Comparison of ENCODE assay signal across 8 cellular contexts in the genomic region with DNA sequence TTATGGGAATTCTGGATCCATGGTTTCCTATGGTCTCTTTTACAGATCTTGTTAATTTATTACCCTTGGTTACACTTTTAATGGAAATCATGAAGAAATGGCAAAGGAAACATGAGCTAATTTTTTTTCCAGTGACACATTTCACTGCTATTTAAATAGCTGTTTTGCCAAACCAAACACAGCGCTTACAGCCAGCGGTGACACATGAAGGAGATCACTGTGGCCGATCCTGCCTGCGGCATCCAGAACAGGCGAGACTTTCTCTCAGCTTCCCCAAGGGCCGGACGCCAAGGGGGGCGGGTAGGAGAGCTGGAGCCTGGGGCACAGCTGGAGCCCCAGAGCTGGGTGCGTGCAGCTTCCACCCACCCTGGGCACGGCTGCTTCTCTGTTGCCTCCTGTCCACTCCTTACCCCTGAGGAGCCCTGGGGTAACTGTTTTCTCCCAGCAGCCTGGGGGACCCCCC.
DNase-seq lines count a peak whose midpoint lies in the region; ATAC-seq and TF ChIP-seq lines count a peak whose summit lies in the region.

No MANE protein-coding gene starts in this region.

- H3K36me3 Mint-ChIP-seq in activated CD4-positive, alpha-beta T cell treated with anti-CD3 and anti-CD28 coated beads, Interleukin-2, amount 10 ng/mL, durations not matched to agents 24 days and 14 days (ENCODE audit: low read depth): no peaks in the 10 kb centered on the region

- H4K20me1 ChIP-seq in hepatocyte (ENCODE audit: insufficient read depth, poor library complexity, severe bottlenecking): no peaks in the 10 kb centered on the region

- H3K27me3 ChIP-seq in hepatocyte (no peaks in the 10 kb centered on the region), WERI-Rb-1 (ENCODE audit: insufficient read depth, low read depth, severe bottlenecking) (no peaks in the 10 kb centered on the region)
- H3K27me3 ChIP-seq in effector memory CD4-positive, alpha-beta T cell (replicated peaks; ENCODE audit: control insufficient read depth, insufficient read depth, low read length, poor library complexity, severe bottlenecking): no peaks in the 10 kb centered on the region

- H3K27ac ChIP-seq in hepatocyte (peak overlapping the region; percentile 48), skin epidermis (peak overlapping the region in 17 of 21 experiments; percentile 25 to 83 (median 67)), WERI-Rb-1 (no peak overlapping the region)
- H3K27ac ChIP-seq in effector memory CD4-positive, alpha-beta T cell (ENCODE audit: insufficient read depth, low read length, poor library complexity, severe bottlenecking): no peak overlapping the region

- H3K9me2 ChIP-seq in hepatocyte (replicated peaks; ENCODE audit: insufficient read depth): no peaks in the 10 kb centered on the region

- peaks cover 43% of the 10 kb centered on the region for H3K4me1 ChIP-seq in hepatocyte (ENCODE audit: insufficient read depth)
- H3K4me1 ChIP-seq in effector memory CD4-positive, alpha-beta T cell (ENCODE audit: control insufficient read depth, insufficient read depth, low read length, poor library complexity, severe bottlenecking): no peaks in the 10 kb centered on the region

- ATAC-seq in HG02870 (IDR thresholded peaks at IDR 0.05; ENCODE audit: unreplicated experiment): no peak

- no peak overlapping the region for H3K4me3 Mint-ChIP-seq in activated CD4-positive, alpha-beta T cell treated with anti-CD3 and anti-CD28 coated beads, Interleukin-2, amount 10 ng/mL, durations not matched to agents 24 days and 14 days

- TF ChIP-seq CTCF in hepatocyte (IDR thresholded peaks at IDR 0.05; ENCODE audit: poor library complexity) (no peak), WERI-Rb-1 (IDR thresholded peaks at IDR 0.05; ENCODE audit: low read depth, low read length) (no peak)

- DNase-seq in HCEC 1CT (peak; percentile 94), anterior cingulate cortex (lab: John Stamatoyannopoulos, UW) (peak in 53 of 58 donors; percentile 20 to 88 (median 66)), hepatocyte (ENCODE audit: low spot score) (peak; percentile 69), WERI-Rb-1 (no peak)
- DNase-seq in effector memory CD4-positive, alpha-beta T cell: no peak
- no peak for DNase-seq in activated CD4-positive, alpha-beta T cell treated with anti-CD3 and anti-CD28 coated beads, Interleukin-2, amount 10 ng/mL, durations not matched to agents 24 days and 14 days

- no peak overlapping the region for H3K4me2 ChIP-seq in hepatocyte

- H3K9me3 Mint-ChIP-seq in activated CD4-positive, alpha-beta T cell treated with anti-CD3 and anti-CD28 coated beads, Interleukin-2, amount 10 ng/mL, durations not matched to agents 24 days and 14 days: no peaks in the 10 kb centered on the region

- no peak overlapping the region for H3K27ac Mint-ChIP-seq in activated CD4-positive, alpha-beta T cell treated with anti-CD3 and anti-CD28 coated beads, Interleukin-2, amount 10 ng/mL, durations not matched to agents 24 days and 14 days

- H3K27me3 Mint-ChIP-seq in activated CD4-positive, alpha-beta T cell treated with anti-CD3 and anti-CD28 coated beads, Interleukin-2, amount 10 ng/mL, durations not matched to agents 24 days and 14 days: peaks cover 2% of the 10 kb centered on the region

- H3K36me3 ChIP-seq in hepatocyte (replicated peaks; ENCODE audit: insufficient read depth, low read depth): no peaks in the 10 kb centered on the region
- no peaks in the 10 kb centered on the region for H3K36me3 ChIP-seq in effector memory CD4-positive, alpha-beta T cell (ENCODE audit: control insufficient read depth, insufficient read depth, low read length)
- no peaks in the 10 kb centered on the region for H3K36me3 ChIP-seq in WERI-Rb-1

- H3K4me1 Mint-ChIP-seq in activated CD4-positive, alpha-beta T cell treated with anti-CD3 and anti-CD28 coated beads, Interleukin-2, amount 10 ng/mL, durations not matched to agents 24 days and 14 days: no peaks in the 10 kb centered on the region

- H2AFZ ChIP-seq in hepatocyte: no peak overlapping the region

- WGBS in hepatocyte (ENCODE audit: low lambda C conversion rate, missing lambda C conversion rate): 61% methylated on average over 10 of the region's 10 CpGs

- intact Hi-C loops in activated CD4-positive, alpha-beta T cell treated with anti-CD3 and anti-CD28 coated beads, Interleukin-2, amount 10 ng/mL, durations not matched to agents 24 days and 14 days (cut with micrococcal nuclease): no loop called here

- H3K9me3 ChIP-seq in hepatocyte (ENCODE audit: low read depth): no peaks in the 10 kb centered on the region
- no peaks in the 10 kb centered on the region for H3K9me3 ChIP-seq in effector memory CD4-positive, alpha-beta T cell (ENCODE audit: control insufficient read depth, low read length)
- H3K9me3 ChIP-seq in WERI-Rb-1 (ENCODE audit: severe bottlenecking): no peaks in the 10 kb centered on the region

- no peak overlapping the region for H3K4me3 ChIP-seq in hepatocyte
- H3K4me3 ChIP-seq in skin epidermis: no peak overlapping the region
- no peak overlapping the region for H3K4me3 ChIP-seq in effector memory CD4-positive, alpha-beta T cell (ENCODE audit: insufficient read depth, low read depth, low read length, poor library complexity, severe bottlenecking)
- H3K4me3 ChIP-seq in WERI-Rb-1 (ENCODE audit: low read depth, low read length): no peak overlapping the region

- H3K79me2 ChIP-seq in hepatocyte: no peaks in the 10 kb centered on the region

Comparison
In these comparisons a context has a peak if more than half of its experiments do, and no peak if none do; other contexts are left out.
1. DNase-seq: peak in HCEC 1CT (single experiment), anterior cingulate cortex (53 of 58) and hepatocyte (single experiment); none in effector memory CD4-positive, alpha-beta T cell (0 of 3), activated CD4-positive, alpha-beta T cell treated with anti-CD3 and anti-CD28 coated beads, Interleukin-2, amount 10 ng/mL, durations not matched to agents 24 days and 14 days (single experiment) and WERI-Rb-1 (single experiment).
2. H3K27ac ChIP-seq: peak in hepatocyte (single experiment) and skin epidermis (17 of 21); none in effector memory CD4-positive, alpha-beta T cell (single experiment) and WERI-Rb-1 (single experiment).